In the genomic region with DNA sequence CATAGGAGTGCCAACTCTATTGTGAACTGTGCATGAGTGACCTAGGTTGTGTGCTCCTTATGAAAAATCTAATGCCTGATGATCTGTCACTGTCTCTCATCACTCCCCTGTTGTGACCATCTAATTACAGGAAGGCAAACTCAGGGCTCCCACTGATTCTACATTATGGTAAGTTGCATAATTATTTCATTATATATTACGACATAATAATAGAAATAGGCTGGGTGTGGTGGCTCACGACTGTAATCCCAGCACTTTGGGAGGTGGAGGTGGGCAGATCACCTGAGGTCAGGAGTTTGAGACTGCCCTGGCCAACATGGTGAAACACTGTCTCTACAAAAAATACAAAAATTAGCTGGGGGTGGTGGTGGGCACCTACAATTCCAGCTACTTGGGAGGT, we compare ENCODE assay signal across 4 cellular contexts. TPM values are rescaled to one million over a fixed set of nuclear protein-coding genes. Genes with fewer than 3 reads are reported as not detected.
"Had no signal": no experiment of that assay in that cellular context is flagged by ENCODE, and none has a peak within 500 bp of the region (broad histone marks: within the 10 kb centered on the region; RNA-seq: fewer than 3 reads in every experiment).

No MANE protein-coding gene starts in this region.

RNA-seq across cellular contexts. Expression of a gene that starts 14.0 kb away (rescaled TPM):
- total RNA-seq: LHCN-M2, M059J, MCF 10A, NCI-H460 had no signal

RNA-seq across cellular contexts. Expression of a gene that starts 34.0 kb away (rescaled TPM):
- total RNA-seq: MCF 10A had no signal

RNA-seq across cellular contexts. Expression of a gene that starts 39.7 kb away (rescaled TPM):
- total RNA-seq: M059J had no signal
